ENCODE assay signal across 17 cellular contexts in the genomic region with DNA sequence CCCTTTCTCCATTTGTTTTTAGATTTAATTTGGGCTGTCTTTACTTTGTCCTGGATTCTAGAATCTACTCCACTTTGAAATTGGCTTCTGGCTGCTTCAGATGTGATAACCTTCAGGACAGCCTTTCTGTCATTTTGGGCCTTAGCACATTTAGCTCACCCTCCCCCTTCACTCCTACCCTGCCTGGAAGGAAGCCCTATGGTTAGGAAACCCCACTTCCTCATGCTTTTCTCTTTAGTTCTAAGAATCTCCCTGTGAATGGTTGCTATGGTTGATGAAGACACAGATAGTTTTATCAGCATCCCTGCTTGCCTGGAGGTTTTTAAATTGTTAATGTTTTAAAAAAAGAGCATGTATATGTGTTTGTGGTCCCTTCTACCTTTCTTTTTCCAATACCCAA.
A peak's percentile ranks its signal among the peaks of the same experiment; 100 is the strongest.
DNase-seq lines count a peak whose midpoint lies in the region; ATAC-seq and TF ChIP-seq lines count a peak whose summit lies in the region.
"Had no signal": no experiment of that assay in that cellular context is flagged by ENCODE, and none has a peak within 500 bp of the region (broad histone marks: within the 10 kb centered on the region; RNA-seq: fewer than 3 reads in every experiment).

No MANE protein-coding gene starts in this region.

- no peak overlapping the region for H2AFZ ChIP-seq in IMR-90 (replicated peaks; ENCODE audit: low read length, poor library complexity)
- H2AFZ ChIP-seq in trophoblast cell (ENCODE audit: insufficient read depth, low read length, poor library complexity): no peak overlapping the region

- H3K9me1 ChIP-seq in IMR-90 (ENCODE audit: insufficient read depth, low read length): 0 out of 2 replicates have a peak, but pooled peaks cover 3% of the 10 kb centered on the region

- no peak overlapping the region for H2BK15ac ChIP-seq in IMR-90 (ENCODE audit: low read depth, low read length)

- H3K4me3 ChIP-seq in IMR-90 (ENCODE audit: insufficient read depth, low read depth, low read length): no peak overlapping the region
- no peak overlapping the region for H3K4me3 ChIP-seq in foreskin fibroblast (ENCODE audit: low read depth in 1 of 2, low read length in 2 of 2)
- no peak overlapping the region for H3K4me3 ChIP-seq in trophoblast cell (ENCODE audit: low read depth, low read length)
- H3K4me3 ChIP-seq: cardiac muscle cell, tibial nerve had no signal

- no peak overlapping the region for H2AK5ac ChIP-seq in IMR-90 (ENCODE audit: low read depth, low read length)
- no peak overlapping the region for H2AK5ac ChIP-seq in trophoblast cell (ENCODE audit: low read length)

- no peak overlapping the region for H4K91ac ChIP-seq in IMR-90 (ENCODE audit: insufficient read depth, low read depth, low read length)
- no peak overlapping the region for H4K91ac ChIP-seq in trophoblast cell (ENCODE audit: low read depth, low read length)

- no peak overlapping the region for H2BK12ac ChIP-seq in trophoblast cell (ENCODE audit: low read length)

- intact Hi-C loops in IMR-90 (cut with micrococcal nuclease): no loop called here

- TF ChIP-seq RAD21 in IMR-90 (IDR thresholded peaks at IDR 0.05; ENCODE audit: low read length): no peak

- H4K5ac ChIP-seq in IMR-90 (ENCODE audit: low read depth, low read length): no peak overlapping the region

- H3K18ac ChIP-seq in IMR-90 (ENCODE audit: low read depth, low read length) (no peak overlapping the region), trophoblast cell (ENCODE audit: low read length) (no peak overlapping the region)

- CTCF ChIA-PET in IMR-90 (lab: Yijun Ruan, JAX): interaction anchor here (1.0 kb wide), 1 partner anchor 31 kb away, joined by 3 read pairs; no protein-coding TSS in a partner anchor

- no peaks in the 10 kb centered on the region for H3K36me3 ChIP-seq in IMR-90 (ENCODE audit: control insufficient read depth, insufficient read depth, low read length)
- H3K36me3 ChIP-seq in trophoblast cell (ENCODE audit: control insufficient read depth in 1 of 2, insufficient read depth in 2 of 2, low read length in 2 of 2): no peaks in the 10 kb centered on the region
- H3K36me3 ChIP-seq: cardiac muscle cell, tibial nerve had no signal

- H2BK120ac ChIP-seq in IMR-90 (ENCODE audit: low read depth, low read length): no peak overlapping the region
- H2BK120ac ChIP-seq in trophoblast cell (ENCODE audit: insufficient read depth, low read length, poor library complexity): no peak overlapping the region

- H3K79me1 ChIP-seq in IMR-90 (ENCODE audit: low read depth in 1 of 2, low read length in 2 of 2) (no peaks in the 10 kb centered on the region), trophoblast cell (ENCODE audit: low read length) (peaks cover 1% of the 10 kb centered on the region)

- H3K4me2 ChIP-seq in IMR-90 (ENCODE audit: low read depth, low read length) (no peak overlapping the region), trophoblast cell (ENCODE audit: low read length) (no peak overlapping the region)

- no peak overlapping the region for H3K56ac ChIP-seq in IMR-90 (ENCODE audit: extremely low read depth, insufficient read depth, low read length)

- no peak overlapping the region for H3K4ac ChIP-seq in IMR-90 (ENCODE audit: low read depth, low read length)
- H3K4ac ChIP-seq in trophoblast cell (ENCODE audit: low read depth, low read length): no peak overlapping the region

- dilution Hi-C loops in IMR-90 (cut with HindIII; ENCODE audit: low sequenced_read_pairs, unreplicated experiment): no loop called here

- H3K9me3 ChIP-seq in IMR-90 (ENCODE audit: control insufficient read depth, insufficient read depth, low read length): no peaks in the 10 kb centered on the region
- peaks cover 2% of the 10 kb centered on the region for H3K9me3 ChIP-seq in trophoblast cell (ENCODE audit: insufficient read depth, low read depth, low read length)
- H3K9me3 ChIP-seq: tibial nerve had no signal

- no TSS peak for BruUV-seq in IMR-90 (replicated peaks; lab: Mats Ljungman, UMichigan)

- no peak overlapping the region for H4K12ac ChIP-seq in trophoblast cell (ENCODE audit: low read depth, low read length)

- POLR2A ChIA-PET in IMR-90 (lab: Charles Lee; ENCODE audit: unreplicated experiment): no interaction called here

- H2BK20ac ChIP-seq in IMR-90 (ENCODE audit: low read depth, low read length): no peak overlapping the region

- ATAC-seq in IMR-90 (ENCODE audit: low read depth): peak; percentile 40; the same call in 1 of the 2 replicates
- ATAC-seq in GM18858 (IDR thresholded peaks at IDR 0.05; ENCODE audit: unreplicated experiment): no peak
- ATAC-seq: effector memory CD8-positive, alpha-beta T cell had no signal

- no peak for TF ChIP-seq CTCF in IMR-90 (conservative IDR thresholded peaks at IDR 0.05; ENCODE audit: low read depth, low read length)
- no peak for TF ChIP-seq CTCF in foreskin fibroblast (IDR thresholded peaks at IDR 0.05; ENCODE audit: low read depth, low read length)

- H3K79me2 ChIP-seq in trophoblast cell (ENCODE audit: control insufficient read depth, insufficient read depth, low read length, poor library complexity): no peaks in the 10 kb centered on the region

- H3K4me1 ChIP-seq in IMR-90 (ENCODE audit: control insufficient read depth, insufficient read depth, low read length) (peaks cover 3% of the 10 kb centered on the region; the same call in 1 of the 2 replicates), trophoblast cell (ENCODE audit: control insufficient read depth in 1 of 2, insufficient read depth in 2 of 2, low read length in 2 of 2) (peaks cover 0 to 4% of the 10 kb centered on the region in 2 experiments)

- in situ Hi-C loops in IMR-90 (cut with MboI; ENCODE audit: low sequenced_read_pairs): loop anchor here (25.0 kb wide), 1 partner anchor 619 kb away; no protein-coding TSS in a partner anchor

- no peak overlapping the region for H3K14ac ChIP-seq in IMR-90 (replicated peaks; ENCODE audit: low read depth, low read length)
- H3K14ac ChIP-seq in trophoblast cell (ENCODE audit: low read length): no peak overlapping the region

- no peak overlapping the region for H2AK9ac ChIP-seq in IMR-90 (replicated peaks; ENCODE audit: low read depth, low read length, poor library complexity)

- H3K27ac ChIP-seq in IMR-90 (ENCODE audit: insufficient read depth, low read length): no peak overlapping the region
- no peak overlapping the region for H3K27ac ChIP-seq in trophoblast cell (ENCODE audit: low read depth, low read length)
- H3K27ac ChIP-seq: cardiac muscle cell, tibial nerve had no signal

- no peak overlapping the region for H4K8ac ChIP-seq in IMR-90 (ENCODE audit: low read depth in 2 of 2, low read length in 2 of 2)
- H4K8ac ChIP-seq in trophoblast cell (ENCODE audit: low read depth, low read length): no peak overlapping the region

- H2BK5ac ChIP-seq in IMR-90 (ENCODE audit: low read depth, low read length, poor library complexity, severe bottlenecking) (no peak overlapping the region), trophoblast cell (ENCODE audit: low read depth, low read length, poor library complexity) (no peak overlapping the region)

- DNase-seq in Ammon's horn (ENCODE audit: low spot score) (peak; percentile 33), IMR-90 (peak; percentile 36), UCSD-AML1 (lab: John Stamatoyannopoulos, UW; ENCODE audit: unreplicated experiment) (peak; percentile 15), foreskin fibroblast (peak; percentile 33 to 63), epidermal melanocyte (ENCODE audit: insufficient read length, low spot score) (no peak), trophoblast cell (no peak)
- DNase-seq in activated CD4-positive, CD25-positive, alpha-beta regulatory T cell treated with anti-CD3 and anti-CD28 coated beads, Interleukin-2, amount 50 U/mL, for 72 hours: no peak
- DNase-seq: DMS53; effector memory CD8-positive, alpha-beta T cell; H9; midbrain; NCI-H1092; nucleus accumbens; stimulated activated CD4-positive, alpha-beta T cell treated with anti-CD3 and anti-CD28 coated beads, Interleukin-4, amount 100 ng/mL, for 4 hours had no signal

- H3K9ac ChIP-seq in IMR-90 (ENCODE audit: low read depth, low read length) (no peak overlapping the region), trophoblast cell (ENCODE audit: low read length) (no peak overlapping the region)

- TF ChIP-seq POLR2A in IMR-90 (IDR thresholded peaks at IDR 0.05; ENCODE audit: low read depth, low read length): no peak

- H3K27me3 ChIP-seq in IMR-90 (ENCODE audit: control insufficient read depth, insufficient read depth, low read length) (no peaks in the 10 kb centered on the region), trophoblast cell (ENCODE audit: insufficient read depth, low read length) (no peaks in the 10 kb centered on the region)
- H3K27me3 ChIP-seq: cardiac muscle cell, tibial nerve had no signal

- H4K20me1 ChIP-seq in IMR-90 (ENCODE audit: insufficient read depth, low read length): no peaks in the 10 kb centered on the region

- no peak overlapping the region for H3K23ac ChIP-seq in IMR-90 (ENCODE audit: low read depth, low read length)
- no peak overlapping the region for H3K23ac ChIP-seq in trophoblast cell (ENCODE audit: low read length)

TF ChIP-seq in IMR-90, 13 proteins besides CTCF, POLR2A, EP300 and RAD21 (continues in another document):
- TF ChIP-seq FOS (IDR thresholded peaks at IDR 0.05; ENCODE audit: low read depth, low read length) (no peak), RCOR1 (IDR thresholded peaks at IDR 0.05; ENCODE audit: insufficient replicate concordance, low read length) (no peak), MXI1 (IDR thresholded peaks at IDR 0.05; ENCODE audit: borderline replicate concordance, low read depth, low read length) (no peak), NFE2L2 (IDR thresholded peaks at IDR 0.05; ENCODE audit: low read depth, low read length) (no peak), BHLHE40 (IDR thresholded peaks at IDR 0.05; ENCODE audit: low read depth, low read length) (no peak), MAZ (IDR thresholded peaks at IDR 0.05; ENCODE audit: borderline replicate concordance, low read depth, low read length) (no peak), MAFK (IDR thresholded peaks at IDR 0.05; ENCODE audit: low read depth, low read length) (no peak), CEBPB (IDR thresholded peaks at IDR 0.05; ENCODE audit: low read depth, low read length) (no peak), CHD1 (IDR thresholded peaks at IDR 0.05; ENCODE audit: low read depth, low read length) (no peak), RFX5 (IDR thresholded peaks at IDR 0.05; ENCODE audit: low read depth, low read length) (no peak)
- TF ChIP-seq, protein P1, sequence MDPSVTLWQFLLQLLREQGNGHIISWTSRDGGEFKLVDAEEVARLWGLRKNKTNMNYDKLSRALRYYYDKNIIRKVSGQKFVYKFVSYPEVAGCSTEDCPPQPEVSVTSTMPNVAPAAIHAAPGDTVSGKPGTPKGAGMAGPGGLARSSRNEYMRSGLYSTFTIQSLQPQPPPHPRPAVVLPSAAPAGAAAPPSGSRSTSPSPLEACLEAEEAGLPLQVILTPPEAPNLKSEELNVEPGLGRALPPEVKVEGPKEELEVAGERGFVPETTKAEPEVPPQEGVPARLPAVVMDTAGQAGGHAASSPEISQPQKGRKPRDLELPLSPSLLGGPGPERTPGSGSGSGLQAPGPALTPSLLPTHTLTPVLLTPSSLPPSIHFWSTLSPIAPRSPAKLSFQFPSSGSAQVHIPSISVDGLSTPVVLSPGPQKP (IDR thresholded peaks at IDR 0.05; ENCODE audit: borderline replicate concordance, low read depth, low read length): no peak

Comparison
In these comparisons a context has a peak if more than half of its experiments do, and no peak if none do; other contexts are left out.
1. DNase-seq: peak in Ammon's horn (single experiment), IMR-90 (single experiment), UCSD-AML1 (single experiment) and foreskin fibroblast (2 of 2); none in epidermal melanocyte (single experiment), activated CD4-positive, CD25-positive, alpha-beta regulatory T cell treated with anti-CD3 and anti-CD28 coated beads, Interleukin-2, amount 50 U/mL, for 72 hours (single experiment) and trophoblast cell (0 of 2).